1 cellular context compared by ENCODE assay signal in the genomic region with DNA sequence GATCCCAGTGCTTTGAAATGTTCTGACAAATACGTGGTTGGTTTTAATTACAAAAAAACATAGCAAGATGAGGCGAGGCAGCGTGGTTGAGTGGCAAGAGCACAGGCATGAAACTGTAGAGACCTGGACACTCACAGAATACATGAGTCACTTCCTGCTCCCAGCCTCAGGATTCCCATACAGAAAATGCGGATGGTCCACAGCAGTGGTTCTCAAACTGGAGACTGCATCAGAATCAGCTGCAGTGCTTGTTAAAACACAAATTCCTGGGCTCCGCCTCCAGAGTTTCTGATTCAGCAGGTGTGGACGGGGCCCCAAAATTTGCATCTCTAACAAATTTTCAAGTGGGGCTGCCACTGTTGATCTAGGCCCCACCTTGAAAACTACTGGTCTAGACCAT.
TF ChIP-seq lines count a peak whose summit lies in the region.

No MANE protein-coding gene starts in this region.

TF ChIP-seq in H1, 55 proteins besides CTCF, POLR2A, EP300 and RAD21:
- TF ChIP-seq BRCA1 (IDR thresholded peaks at IDR 0.05; ENCODE audit: low read depth, low read length): no peak
- no peak for TF ChIP-seq GTF2F1 (IDR thresholded peaks at IDR 0.05; ENCODE audit: borderline replicate concordance, low read depth, low read length)
- TF ChIP-seq HDAC2 (IDR thresholded peaks at IDR 0.05; ENCODE audit: borderline replicate concordance in 1 of 2, low read depth in 2 of 2, low read length in 2 of 2): no peak
- TF ChIP-seq CHD2 (IDR thresholded peaks at IDR 0.05; ENCODE audit: low read length): no peak
